1 cellular context compared by ENCODE assay signal in the genomic region with DNA sequence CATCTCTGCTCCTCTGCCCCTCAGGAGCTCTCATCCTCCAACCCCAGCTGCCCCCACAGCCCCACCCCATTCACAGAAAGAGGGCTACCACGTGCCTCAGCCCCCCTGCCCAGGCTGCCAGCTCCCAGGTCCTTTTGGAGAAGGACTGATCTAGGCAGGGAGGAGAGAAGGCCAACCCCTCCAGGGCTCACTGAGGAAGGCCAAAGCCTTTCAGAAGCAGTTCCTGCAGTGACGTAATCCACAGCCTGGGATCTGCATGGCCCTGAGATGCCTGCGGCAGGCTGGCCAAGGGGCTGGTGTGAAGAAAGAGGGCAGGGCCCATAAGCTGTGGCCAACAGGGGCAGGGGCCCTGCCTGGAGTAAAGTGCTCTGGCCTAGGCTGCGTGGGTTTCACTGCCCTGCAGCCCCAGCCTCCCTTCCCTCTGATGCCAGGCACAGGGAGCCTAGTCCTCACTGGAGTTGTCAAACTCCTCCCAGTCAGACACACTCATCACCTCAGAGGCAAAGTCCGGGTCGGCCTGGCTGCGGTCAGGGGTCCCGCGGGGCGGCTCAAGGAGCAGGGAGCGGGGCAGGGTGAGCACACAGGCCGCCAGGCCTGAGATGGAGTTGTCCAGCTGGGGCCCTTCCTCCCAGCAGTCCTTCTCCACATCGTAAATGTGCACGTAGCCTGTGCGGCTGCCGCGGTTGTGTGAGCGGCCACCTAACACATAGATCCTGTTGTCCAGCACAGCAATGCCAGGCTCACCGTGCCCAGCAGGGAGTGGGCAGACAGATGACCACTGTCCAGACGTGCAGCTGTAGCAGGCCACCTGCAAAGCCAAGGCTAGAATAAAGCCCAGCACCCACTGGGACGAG.
TF ChIP-seq lines count a peak whose summit lies in the region.

No MANE protein-coding gene starts in this region.

TF ChIP-seq in K562, 482 proteins besides CTCF, POLR2A, EP300 and RAD21 (continued from another document):
- TF ChIP-seq, protein P1, sequence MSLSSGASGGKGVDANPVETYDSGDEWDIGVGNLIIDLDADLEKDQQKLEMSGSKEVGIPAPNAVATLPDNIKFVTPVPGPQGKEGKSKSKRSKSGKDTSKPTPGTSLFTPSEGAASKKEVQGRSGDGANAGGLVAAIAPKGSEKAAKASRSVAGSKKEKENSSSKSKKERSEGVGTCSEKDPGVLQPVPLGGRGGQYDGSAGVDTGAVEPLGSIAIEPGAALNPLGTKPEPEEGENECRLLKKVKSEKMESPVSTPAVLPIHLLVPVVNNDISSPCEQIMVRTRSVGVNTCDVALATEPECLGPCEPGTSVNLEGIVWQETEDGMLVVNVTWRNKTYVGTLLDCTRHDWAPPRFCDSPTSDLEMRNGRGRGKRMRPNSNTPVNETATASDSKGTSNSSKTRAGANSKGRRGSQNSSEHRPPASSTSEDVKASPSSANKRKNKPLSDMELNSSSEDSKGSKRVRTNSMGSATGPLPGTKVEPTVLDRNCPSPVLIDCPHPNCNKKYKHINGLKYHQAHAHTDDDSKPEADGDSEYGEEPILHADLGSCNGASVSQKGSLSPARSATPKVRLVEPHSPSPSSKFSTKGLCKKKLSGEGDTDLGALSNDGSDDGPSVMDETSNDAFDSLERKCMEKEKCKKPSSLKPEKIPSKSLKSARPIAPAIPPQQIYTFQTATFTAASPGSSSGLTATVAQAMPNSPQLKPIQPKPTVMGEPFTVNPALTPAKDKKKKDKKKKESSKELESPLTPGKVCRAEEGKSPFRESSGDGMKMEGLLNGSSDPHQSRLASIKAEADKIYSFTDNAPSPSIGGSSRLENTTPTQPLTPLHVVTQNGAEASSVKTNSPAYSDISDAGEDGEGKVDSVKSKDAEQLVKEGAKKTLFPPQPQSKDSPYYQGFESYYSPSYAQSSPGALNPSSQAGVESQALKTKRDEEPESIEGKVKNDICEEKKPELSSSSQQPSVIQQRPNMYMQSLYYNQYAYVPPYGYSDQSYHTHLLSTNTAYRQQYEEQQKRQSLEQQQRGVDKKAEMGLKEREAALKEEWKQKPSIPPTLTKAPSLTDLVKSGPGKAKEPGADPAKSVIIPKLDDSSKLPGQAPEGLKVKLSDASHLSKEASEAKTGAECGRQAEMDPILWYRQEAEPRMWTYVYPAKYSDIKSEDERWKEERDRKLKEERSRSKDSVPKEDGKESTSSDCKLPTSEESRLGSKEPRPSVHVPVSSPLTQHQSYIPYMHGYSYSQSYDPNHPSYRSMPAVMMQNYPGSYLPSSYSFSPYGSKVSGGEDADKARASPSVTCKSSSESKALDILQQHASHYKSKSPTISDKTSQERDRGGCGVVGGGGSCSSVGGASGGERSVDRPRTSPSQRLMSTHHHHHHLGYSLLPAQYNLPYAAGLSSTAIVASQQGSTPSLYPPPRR (CRISPR knock-in tag; IDR thresholded peaks at IDR 0.05; ENCODE audit: borderline replicate concordance): no peak
- TF ChIP-seq ZNF316 (IDR thresholded peaks at IDR 0.05): no peak
- TF ChIP-seq ZNF41 (CRISPR knock-in tag; conservative IDR thresholded peaks at IDR 0.05): no peak
- TF ChIP-seq FOS (IDR thresholded peaks at IDR 0.05; ENCODE audit: extremely low read depth, insufficient read length): no peak
- peak; percentile 74 for TF ChIP-seq CEBPG (CRISPR knock-in tag; IDR thresholded peaks at IDR 0.05)
- no peak for TF ChIP-seq CEBPG (tag; conservative IDR thresholded peaks at IDR 0.05 in 1 of 2, IDR thresholded peaks at IDR 0.05 in 1 of 2)
- TF ChIP-seq ATF7 (IDR thresholded peaks at IDR 0.05): peak; percentile 86
- no peak for TF ChIP-seq LEF1 (IDR thresholded peaks at IDR 0.05)
- no peak for TF ChIP-seq SMAD1 (IDR thresholded peaks at IDR 0.05; ENCODE audit: low read depth, low read length, partially characterized antibody)
- TF ChIP-seq KLF13 (tag; IDR thresholded peaks at IDR 0.05; ENCODE audit: borderline replicate concordance, low read depth): no peak
- TF ChIP-seq POLR3A (IDR thresholded peaks at IDR 0.05; ENCODE audit: borderline replicate concordance, extremely low read depth, insufficient read depth, insufficient read length): no peak
- TF ChIP-seq, protein P2, sequence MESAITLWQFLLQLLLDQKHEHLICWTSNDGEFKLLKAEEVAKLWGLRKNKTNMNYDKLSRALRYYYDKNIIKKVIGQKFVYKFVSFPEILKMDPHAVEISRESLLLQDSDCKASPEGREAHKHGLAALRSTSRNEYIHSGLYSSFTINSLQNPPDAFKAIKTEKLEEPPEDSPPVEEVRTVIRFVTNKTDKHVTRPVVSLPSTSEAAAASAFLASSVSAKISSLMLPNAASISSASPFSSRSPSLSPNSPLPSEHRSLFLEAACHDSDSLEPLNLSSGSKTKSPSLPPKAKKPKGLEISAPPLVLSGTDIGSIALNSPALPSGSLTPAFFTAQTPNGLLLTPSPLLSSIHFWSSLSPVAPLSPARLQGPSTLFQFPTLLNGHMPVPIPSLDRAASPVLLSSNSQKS (CRISPR knock-in tag; IDR thresholded peaks at IDR 0.05): no peak
- TF ChIP-seq CREB3L1 (IDR thresholded peaks at IDR 0.05; ENCODE audit: borderline replicate concordance, low read depth): no peak
- no peak for TF ChIP-seq STAT5A (IDR thresholded peaks at IDR 0.05; ENCODE audit: borderline replicate concordance, low read length)
- TF ChIP-seq CBX8 (IDR thresholded peaks at IDR 0.05; ENCODE audit: borderline replicate concordance, extremely low read depth, low read depth, low read length, poor library complexity, severe bottlenecking): no peak
